Comparison of ENCODE assay signal across 11 cellular contexts in the genomic region with DNA sequence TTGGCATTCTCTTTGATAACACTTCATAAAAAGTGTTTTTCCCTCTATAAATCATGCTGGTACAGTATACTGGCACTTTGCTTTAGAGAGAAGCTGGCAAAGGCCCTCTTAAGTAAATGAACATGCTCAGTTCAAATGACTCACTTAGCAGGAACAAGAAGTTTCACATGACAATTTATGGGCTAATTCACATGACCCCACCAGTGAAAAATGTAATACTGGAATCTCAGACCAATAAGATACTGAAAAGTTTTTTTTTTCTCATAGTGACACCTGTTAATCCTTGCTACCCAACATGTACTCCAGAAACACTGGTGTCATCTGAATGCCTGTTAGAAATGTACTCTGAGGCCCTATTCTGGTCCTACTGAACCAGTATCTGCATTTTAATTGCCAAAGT. TPM values are rescaled to one million over a fixed set of nuclear protein-coding genes. Genes with fewer than 3 reads are reported as not detected.
DNase-seq lines count a peak whose midpoint lies in the region; ATAC-seq and TF ChIP-seq lines count a peak whose summit lies in the region.
"Had no signal": no experiment of that assay in that cellular context is flagged by ENCODE, and none has a peak within 500 bp of the region (broad histone marks: within the 10 kb centered on the region; RNA-seq: fewer than 3 reads in every experiment).

No MANE protein-coding gene starts in this region.

- no peak overlapping the region for H3K9ac ChIP-seq in mesendoderm (ENCODE audit: low read length)

- no peak for TF ChIP-seq POLR2A in prostate gland (IDR thresholded peaks at IDR 0.05)

- H3K27me3 Mint-ChIP-seq in CD8-positive, alpha-beta T cell (ENCODE audit: low read depth) = no peaks in the 10 kb centered on the region

- no peak overlapping the region for H3K56ac ChIP-seq in mesendoderm (ENCODE audit: low read length)

- no peak for TF ChIP-seq CTCF in prostate gland (IDR thresholded peaks at IDR 0.05)
- TF ChIP-seq CTCF in CD8-positive, alpha-beta T cell (IDR thresholded peaks at IDR 0.05) = no peak

- no peak overlapping the region for H2BK5ac ChIP-seq in mesendoderm (ENCODE audit: low read length)

- CTCF ChIA-PET in CD8-positive, alpha-beta T cell (lab: Charles Lee) = no interaction called here

- peak; percentile 23 for ATAC-seq in esophagus mucosa
- no peak for ATAC-seq in CD8-positive, alpha-beta T cell

- H3K23ac ChIP-seq in mesendoderm (ENCODE audit: low read length) = no peak overlapping the region

- no peaks in the 10 kb centered on the region for H3K9me3 ChIP-seq in prostate gland
- H3K9me3 ChIP-seq in CD8-positive, alpha-beta T cell (ENCODE audit: low read length) = no peaks in the 10 kb centered on the region

- peaks cover 12% of the 10 kb centered on the region for H3K79me1 ChIP-seq in mesendoderm (ENCODE audit: low read length)

- no peak overlapping the region for H2BK120ac ChIP-seq in mesendoderm (ENCODE audit: low read depth, low read length)

- H3K4ac ChIP-seq in mesendoderm (ENCODE audit: low read depth, low read length) = no peak overlapping the region

- H3K36me3 ChIP-seq in prostate gland (no peaks in the 10 kb centered on the region), mesendoderm (ENCODE audit: control insufficient read depth, insufficient read depth, low read length) (no peaks in the 10 kb centered on the region)
- peaks cover 26% of the 10 kb centered on the region for H3K36me3 ChIP-seq in CD8-positive, alpha-beta T cell (ENCODE audit: insufficient read depth, low read length)

- H3K27ac ChIP-seq in prostate gland (no peak overlapping the region), mesendoderm (ENCODE audit: low read depth, low read length) (no peak overlapping the region)
- H3K27ac ChIP-seq in CD8-positive, alpha-beta T cell (ENCODE audit: low read depth, low read length) = no peak overlapping the region
- H3K27ac ChIP-seq: skin epidermis had no signal

- peaks cover 16% of the 10 kb centered on the region for H3K79me2 ChIP-seq in mesendoderm (ENCODE audit: control insufficient read depth, insufficient read depth, low read length)

- no peak overlapping the region for H3K4me2 ChIP-seq in mesendoderm (ENCODE audit: low read length)

- no peaks in the 10 kb centered on the region for H3K27me3 ChIP-seq in prostate gland (replicated peaks; ENCODE audit: insufficient read depth)
- H3K27me3 ChIP-seq in mesendoderm (ENCODE audit: insufficient read depth, low read length, poor library complexity) = no peaks in the 10 kb centered on the region
- no peaks in the 10 kb centered on the region for H3K27me3 ChIP-seq in CD8-positive, alpha-beta T cell (ENCODE audit: insufficient read depth, low read length)

- H3K36me3 Mint-ChIP-seq in CD8-positive, alpha-beta T cell = peaks cover 70% of the 10 kb centered on the region

- H3K18ac ChIP-seq in mesendoderm (ENCODE audit: low read length) = no peak overlapping the region

- DNase-seq in ELR (ENCODE audit: low read depth) = peak; percentile 60
- DNase-seq in MV-4-11 (lab: John Stamatoyannopoulos, UW) = peak; percentile 29
- peak; percentile 45 for DNase-seq in prostate gland (ENCODE audit: low spot score)
- DNase-seq in medulla oblongata (ENCODE audit: extremely low spot score) = no peak
- no peak for DNase-seq in mesendoderm
- DNase-seq in NCI-H524 treated with DMSO at 0.1 percent for 48 hours (lab: John Stamatoyannopoulos, UW) = no peak
- DNase-seq in CD8-positive, alpha-beta T cell = no peak
- DNase-seq: activated effector memory CD4-positive, alpha-beta T cell treated with anti-CD3 and anti-CD28 coated beads, Interleukin-2, amount 50 U/mL, for 16 hours had no signal

- no peak overlapping the region for H3K27ac Mint-ChIP-seq in CD8-positive, alpha-beta T cell

- H3K4me3 ChIP-seq in prostate gland (no peak overlapping the region), mesendoderm (ENCODE audit: low read length) (no peak overlapping the region)
- no peak overlapping the region for H3K4me3 ChIP-seq in CD8-positive, alpha-beta T cell (ENCODE audit: low read depth, low read length)
- H3K4me3 ChIP-seq: lung, skin epidermis had no signal

- H4K5ac ChIP-seq in mesendoderm (ENCODE audit: low read length) = no peak overlapping the region

- intact Hi-C loops in prostate gland (cut with DNase I) = no loop called here
- intact Hi-C loops in CD8-positive, alpha-beta T cell (cut with DNase I, micrococcal nuclease) = no loop called here

- H3K4me3 Mint-ChIP-seq in CD8-positive, alpha-beta T cell = no peak overlapping the region

- no peaks in the 10 kb centered on the region for H3K9me3 Mint-ChIP-seq in CD8-positive, alpha-beta T cell

- H4K8ac ChIP-seq in mesendoderm (ENCODE audit: low read depth, low read length) = no peak overlapping the region

- H2AK5ac ChIP-seq in mesendoderm (ENCODE audit: low read length) = no peak overlapping the region

- H3K4me1 Mint-ChIP-seq in CD8-positive, alpha-beta T cell (ENCODE audit: low read depth) = peaks cover 27% of the 10 kb centered on the region

- H3K4me1 ChIP-seq in prostate gland (replicated peaks) = no peaks in the 10 kb centered on the region
- no peaks in the 10 kb centered on the region for H3K4me1 ChIP-seq in mesendoderm (ENCODE audit: control insufficient read depth, low read depth, low read length)
- H3K4me1 ChIP-seq in CD8-positive, alpha-beta T cell (ENCODE audit: insufficient read depth, low read length) = no peaks in the 10 kb centered on the region

- POLR2A ChIA-PET in CD8-positive, alpha-beta T cell (lab: Charles Lee) = interaction anchor here (0.6 kb wide), 1 partner anchor 372 kb away, joined by 3 read pairs; no protein-coding TSS in a partner anchor

- H2BK15ac ChIP-seq in mesendoderm (replicated peaks; ENCODE audit: low read depth) = no peak overlapping the region

RNA-seq across cellular contexts. Expression of gene BTBD1, which starts 13.9 kb away (rescaled TPM):
- total RNA-seq in esophagus mucosa (33.3 TPM), prostate gland (10 to 100 TPM; 56.6 to 71.3 TPM)
- polyA plus RNA-seq in mesendoderm (2013, experiment 1 of 2) = 25.5 TPM
- polyA plus RNA-seq in mesendoderm (2013, experiment 2 of 2) = 24.7 TPM
- 10 to 100 TPM; 32.5 to 33.6 TPM for total RNA-seq in CD8-positive, alpha-beta T cell

RNA-seq across cellular contexts. Expression of gene C15orf40, which starts 41.7 kb away (rescaled TPM):
- total RNA-seq in esophagus mucosa (18.7 TPM), prostate gland (10 to 100 TPM; 15.4 to 22.1 TPM)
- 8.8 TPM for polyA plus RNA-seq in mesendoderm (2013, experiment 1 of 2)
- 9.7 TPM for polyA plus RNA-seq in mesendoderm (2013, experiment 2 of 2)
- total RNA-seq in CD8-positive, alpha-beta T cell = 10 to 100 TPM; 11.8 to 12.3 TPM

RNA-seq across cellular contexts. Expression of gene TM6SF1, which starts 54.3 kb away (rescaled TPM):
- total RNA-seq in esophagus mucosa (0.48 TPM), prostate gland (1 to 10 TPM; 1.3 to 4.7 TPM)
- 0.48 TPM for polyA plus RNA-seq in mesendoderm (2013, experiment 1 of 2)
- 0.76 TPM for polyA plus RNA-seq in mesendoderm (2013, experiment 2 of 2)
- not detected for total RNA-seq in CD8-positive, alpha-beta T cell

Comparison
In these comparisons a context has a peak if more than half of its experiments do, and no peak if none do; other contexts are left out.
1. DNase-seq: peak in ELR (single experiment), MV-4-11 (single experiment) and prostate gland (single experiment); none in medulla oblongata (single experiment), mesendoderm (single experiment), NCI-H524 treated with DMSO at 0.1 percent for 48 hours (single experiment) and CD8-positive, alpha-beta T cell (0 of 7).